24 cellular contexts compared by ENCODE assay signal in genomic region chrX:133969191-133969590, GRCh38. TPM values are rescaled to one million over a fixed set of nuclear protein-coding genes. Genes with fewer than 3 reads are reported as not detected.
"Had no signal": no experiment of that assay in that cellular context is flagged by ENCODE, and none has a peak within 500 bp of the region (broad histone marks: within the 10 kb centered on the region; RNA-seq: fewer than 3 reads in every experiment).

No MANE protein-coding gene starts in this region.

- H3K4me3 ChIP-seq: esophagus muscularis mucosa, gastrocnemius medialis, left ventricle myocardium inferior, lower lobe of right lung, psoas muscle, testis, transverse colon had no signal

- H3K27ac ChIP-seq: epithelial cell of prostate, esophagus muscularis mucosa, gastrocnemius medialis, left ventricle myocardium inferior, lower lobe of right lung, neutrophil, psoas muscle, testis, transverse colon had no signal

- ATAC-seq: gastrocnemius medialis; left cardiac atrium; lower lobe of right lung; natural killer cell; psoas muscle; sciatic nerve; stimulated activated naive B cell treated with anti-CD40 and anti-IgM and Interleukin-4, amounts not matched to agents 10 μg/mL and 1 μg/mL and 100 μg/mL, for 72 hours; stimulated activated naive CD8-positive, alpha-beta T cell treated with anti-CD3 and anti-CD28 coated beads, Interleukin-15, amount 100 ng/mL, for 72 hours had no signal

- H3K4me1 Mint-ChIP-seq: memory B cell; natural killer cell; stimulated activated naive B cell treated with anti-CD40 and anti-IgM and Interleukin-4, amounts not matched to agents 10 μg/mL and 1 μg/mL and 100 μg/mL, for 72 hours had no signal

- H3K27me3 ChIP-seq: esophagus muscularis mucosa, neutrophil, testis, transverse colon had no signal

- H3K36me3 Mint-ChIP-seq: memory B cell; natural killer cell; stimulated activated naive B cell treated with anti-CD40 and anti-IgM and Interleukin-4, amounts not matched to agents 10 μg/mL and 1 μg/mL and 100 μg/mL, for 72 hours had no signal

- H3K27me3 Mint-ChIP-seq: stimulated activated naive CD8-positive, alpha-beta T cell treated with anti-CD3 and anti-CD28 coated beads, Interleukin-15, amount 100 ng/mL, for 72 hours had no signal

- H3K36me3 ChIP-seq: esophagus muscularis mucosa, gastrocnemius medialis, left ventricle myocardium inferior, lower lobe of right lung, neutrophil, transverse colon had no signal

- H3K9me3 Mint-ChIP-seq: memory B cell; natural killer cell; stimulated activated naive B cell treated with anti-CD40 and anti-IgM and Interleukin-4, amounts not matched to agents 10 μg/mL and 1 μg/mL and 100 μg/mL, for 72 hours; stimulated activated naive CD8-positive, alpha-beta T cell treated with anti-CD3 and anti-CD28 coated beads, Interleukin-15, amount 100 ng/mL, for 72 hours had no signal

- H3K4me3 Mint-ChIP-seq: memory B cell; mesothelial cell of epicardium; natural killer cell; stimulated activated naive B cell treated with anti-CD40 and anti-IgM and Interleukin-4, amounts not matched to agents 10 μg/mL and 1 μg/mL and 100 μg/mL, for 72 hours; stimulated activated naive CD8-positive, alpha-beta T cell treated with anti-CD3 and anti-CD28 coated beads, Interleukin-15, amount 100 ng/mL, for 72 hours had no signal

- H3K9me3 ChIP-seq: esophagus muscularis mucosa, gastrocnemius medialis, left ventricle myocardium inferior, lower lobe of right lung, neutrophil, psoas muscle, testis, transverse colon had no signal

- H3K4me1 ChIP-seq: esophagus muscularis mucosa, gastrocnemius medialis, left ventricle myocardium inferior, lower lobe of right lung, psoas muscle, testis, transverse colon had no signal

- DNase-seq: effector memory CD4-positive, alpha-beta T cell; gastrocnemius medialis; kidney; left cardiac atrium; left ventricle myocardium inferior; lower lobe of right lung; natural killer cell; psoas muscle; retina; stimulated activated CD4-positive, alpha-beta T cell treated with anti-CD3 and anti-CD28 coated beads, Interleukin-2, amount 100 ng/mL, for 24 hours; stimulated activated CD4-positive, alpha-beta T cell treated with anti-CD3 and anti-CD28 coated beads, Interleukin-4, amount 100 ng/mL, for 4 hours; stimulated activated naive B cell treated with anti-CD40 and anti-IgM and Interleukin-4, amounts not matched to agents 10 μg/mL and 1 μg/mL and 100 μg/mL, for 72 hours; stimulated activated naive CD8-positive, alpha-beta T cell treated with anti-CD3 and anti-CD28 coated beads, Interleukin-15, amount 100 ng/mL, for 72 hours; testis; transverse colon had no signal

- H3K27ac Mint-ChIP-seq: memory B cell; natural killer cell; stimulated activated naive B cell treated with anti-CD40 and anti-IgM and Interleukin-4, amounts not matched to agents 10 μg/mL and 1 μg/mL and 100 μg/mL, for 72 hours; stimulated activated naive CD8-positive, alpha-beta T cell treated with anti-CD3 and anti-CD28 coated beads, Interleukin-15, amount 100 ng/mL, for 72 hours had no signal

RNA-seq across cellular contexts. Expression of gene GPC3, which starts 16.2 kb away (rescaled TPM):
- total RNA-seq: fibroblast of villous mesenchyme, myocyte, natural killer cell, osteoblast had no signal
